ENCODE assay signal across 1 cellular context in the genomic region with DNA sequence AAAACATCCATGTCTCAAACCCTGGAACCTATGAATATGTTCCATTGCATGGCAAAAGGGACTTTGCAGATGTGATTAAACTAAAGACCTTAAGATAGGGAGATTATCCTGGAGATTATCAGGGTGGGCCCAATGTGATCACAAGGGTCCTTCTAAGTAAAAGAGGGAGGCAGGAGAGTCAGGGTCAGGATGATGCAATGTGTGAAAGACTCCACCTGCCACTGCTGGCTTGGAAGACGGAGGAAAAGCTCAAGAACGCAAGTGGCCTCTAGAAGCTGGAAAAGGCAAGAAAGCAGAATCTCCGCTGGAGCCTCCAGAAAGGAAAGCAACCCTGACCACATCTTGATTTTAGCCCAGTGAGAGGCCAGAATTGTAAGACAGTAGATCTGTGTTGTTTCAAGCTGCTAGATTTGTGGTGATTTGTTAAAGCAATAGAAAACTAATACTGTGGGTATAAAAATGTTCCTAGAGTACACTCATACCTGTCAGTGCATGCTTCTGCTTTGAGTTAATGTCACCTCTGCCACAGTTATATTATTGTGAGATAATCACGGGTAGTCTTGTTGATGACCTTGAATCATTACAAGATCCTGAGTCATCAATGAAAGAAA.
TF ChIP-seq lines count a peak whose summit lies in the region.

No MANE protein-coding gene starts in this region.

TF ChIP-seq in GM23338, 12 proteins besides CTCF, POLR2A, EP300 and RAD21 (continued from another document):
- TF ChIP-seq, protein P1, sequence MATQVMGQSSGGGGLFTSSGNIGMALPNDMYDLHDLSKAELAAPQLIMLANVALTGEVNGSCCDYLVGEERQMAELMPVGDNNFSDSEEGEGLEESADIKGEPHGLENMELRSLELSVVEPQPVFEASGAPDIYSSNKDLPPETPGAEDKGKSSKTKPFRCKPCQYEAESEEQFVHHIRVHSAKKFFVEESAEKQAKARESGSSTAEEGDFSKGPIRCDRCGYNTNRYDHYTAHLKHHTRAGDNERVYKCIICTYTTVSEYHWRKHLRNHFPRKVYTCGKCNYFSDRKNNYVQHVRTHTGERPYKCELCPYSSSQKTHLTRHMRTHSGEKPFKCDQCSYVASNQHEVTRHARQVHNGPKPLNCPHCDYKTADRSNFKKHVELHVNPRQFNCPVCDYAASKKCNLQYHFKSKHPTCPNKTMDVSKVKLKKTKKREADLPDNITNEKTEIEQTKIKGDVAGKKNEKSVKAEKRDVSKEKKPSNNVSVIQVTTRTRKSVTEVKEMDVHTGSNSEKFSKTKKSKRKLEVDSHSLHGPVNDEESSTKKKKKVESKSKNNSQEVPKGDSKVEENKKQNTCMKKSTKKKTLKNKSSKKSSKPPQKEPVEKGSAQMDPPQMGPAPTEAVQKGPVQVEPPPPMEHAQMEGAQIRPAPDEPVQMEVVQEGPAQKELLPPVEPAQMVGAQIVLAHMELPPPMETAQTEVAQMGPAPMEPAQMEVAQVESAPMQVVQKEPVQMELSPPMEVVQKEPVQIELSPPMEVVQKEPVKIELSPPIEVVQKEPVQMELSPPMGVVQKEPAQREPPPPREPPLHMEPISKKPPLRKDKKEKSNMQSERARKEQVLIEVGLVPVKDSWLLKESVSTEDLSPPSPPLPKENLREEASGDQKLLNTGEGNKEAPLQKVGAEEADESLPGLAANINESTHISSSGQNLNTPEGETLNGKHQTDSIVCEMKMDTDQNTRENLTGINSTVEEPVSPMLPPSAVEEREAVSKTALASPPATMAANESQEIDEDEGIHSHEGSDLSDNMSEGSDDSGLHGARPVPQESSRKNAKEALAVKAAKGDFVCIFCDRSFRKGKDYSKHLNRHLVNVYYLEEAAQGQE (IDR thresholded peaks at IDR 0.05; ENCODE audit: unreplicated experiment), result no peak
- TF ChIP-seq ZNF114 (CRISPR knock-in tag; IDR thresholded peaks at IDR 0.05) (no peak), JUNB (IDR thresholded peaks at IDR 0.05; ENCODE audit: unreplicated experiment) (no peak), NANOG (IDR thresholded peaks at IDR 0.05; ENCODE audit: borderline replicate concordance) (no peak), EZH2 (IDR thresholded peaks at IDR 0.05; ENCODE audit: low read depth, unreplicated experiment) (no peak)
TF ChIP-seq in GM23338: peak in this region for 0.
